ENCODE assay signal across 9 cellular contexts in genomic region chr16:5099174-5099573, GRCh38. TPM values are rescaled to one million over a fixed set of nuclear protein-coding genes. Genes with fewer than 3 reads are reported as not detected.
A peak's percentile ranks its signal among the peaks of the same experiment; 100 is the strongest.
DNase-seq lines count a peak whose midpoint lies in the region; ATAC-seq and TF ChIP-seq lines count a peak whose summit lies in the region.
"Not testable (repeated sequence)": the region's sequence is repeated elsewhere in the genome, so short reads cannot be mapped to it uniquely, and the experiment has no call there.
"Had no signal": no experiment of that assay in that cellular context is flagged by ENCODE, and none has a peak within 500 bp of the region (broad histone marks: within the 10 kb centered on the region; RNA-seq: fewer than 3 reads in every experiment).

No MANE protein-coding gene starts in this region.

- H3K27me3 Mint-ChIP-seq in activated CD8-positive, alpha-beta memory T cell treated with anti-CD3 and anti-CD28 coated beads, Interleukin-2, amount 10 ng/mL, durations not matched to agents 7 days and 5 days: not testable (repeated sequence)
- peaks cover 0 to 14% (median 0%) of the 10 kb centered on the region in 5 donors for H3K27me3 Mint-ChIP-seq in naive thymus-derived CD8-positive, alpha-beta T cell

- not testable (repeated sequence) for DNase-seq in GM23248; Peyer's patch; activated CD8-positive, alpha-beta memory T cell treated with anti-CD3 and anti-CD28 coated beads, Interleukin-2, amount 10 ng/mL, durations not matched to agents 7 days and 5 days; breast epithelium (ENCODE audit: low spot score in 2 of 2); heart right ventricle; naive thymus-derived CD8-positive, alpha-beta T cell; smooth muscle cell (lab: John Stamatoyannopoulos, UW; ENCODE audit: unreplicated experiment)

- not testable (repeated sequence) for H3K4me1 ChIP-seq in GM23248 (ENCODE audit: insufficient read depth); Peyer's patch; breast epithelium; smooth muscle cell (ENCODE audit: low read depth)
- H3K4me1 ChIP-seq in heart right ventricle: peaks cover 0 to 15% (median 5%) of the 10 kb centered on the region in 9 donors

- H3K79me2 ChIP-seq in GM23248 (ENCODE audit: insufficient read depth); smooth muscle cell (ENCODE audit: low read depth): not testable (repeated sequence)

- intact Hi-C loops in breast epithelium (cut with DNase I; ENCODE audit: low total_unique reads); heart right ventricle (cut with DNase I): not testable (repeated sequence)

- in situ Hi-C loops in GM23248 (cut with MboI): not testable (repeated sequence)

- H3K9ac ChIP-seq in GM23248; smooth muscle cell (ENCODE audit: low read depth): not testable (repeated sequence)

- not testable (repeated sequence) for H3K36me3 ChIP-seq in GM23248 (ENCODE audit: low read depth); Peyer's patch; breast epithelium; heart right ventricle; smooth muscle cell (ENCODE audit: low read depth)

- not testable (repeated sequence) for TF ChIP-seq POLR2A in Peyer's patch (IDR thresholded peaks at IDR 0.05); breast epithelium (IDR thresholded peaks at IDR 0.05)

- not testable (repeated sequence) for H3K9me3 Mint-ChIP-seq in activated CD8-positive, alpha-beta memory T cell treated with anti-CD3 and anti-CD28 coated beads, Interleukin-2, amount 10 ng/mL, durations not matched to agents 7 days and 5 days (ENCODE audit: low read depth); naive thymus-derived CD8-positive, alpha-beta T cell

- not testable (repeated sequence) for H3K4me3 ChIP-seq in GM23248
- H3K4me3 ChIP-seq in Peyer's patch: peak overlapping the region in 2 of 4 donors; percentile 52 to 99
- H3K4me3 ChIP-seq in breast epithelium: peak overlapping the region in 2 of 3 donors; percentile 65 to 89
- H3K4me3 ChIP-seq in heart right ventricle: peak overlapping the region in 7 of 10 donors; percentile 75 to 97 (median 80)
- peak overlapping the region; percentile 58 for H3K4me3 ChIP-seq in smooth muscle cell

- peak overlapping the region; percentile 82; the same call in 1 of the 2 replicates for H2AFZ ChIP-seq in GM23248
- not testable (repeated sequence) for H2AFZ ChIP-seq in smooth muscle cell (ENCODE audit: low read depth)

- H3K9me2 ChIP-seq in GM23248 (ENCODE audit: insufficient read depth): not testable (repeated sequence)

- H3K4me1 Mint-ChIP-seq in activated CD8-positive, alpha-beta memory T cell treated with anti-CD3 and anti-CD28 coated beads, Interleukin-2, amount 10 ng/mL, durations not matched to agents 7 days and 5 days: peaks cover 22% of the 10 kb centered on the region
- H3K4me1 Mint-ChIP-seq in naive thymus-derived CD8-positive, alpha-beta T cell: peaks cover 0 to 17% (median 14%) of the 10 kb centered on the region in 4 donors

- H3K4me2 ChIP-seq in GM23248 (ENCODE audit: unreplicated experiment): not testable (repeated sequence)
- peak overlapping the region; percentile 88 for H3K4me2 ChIP-seq in smooth muscle cell

- not testable (repeated sequence) for H4K20me1 ChIP-seq in GM23248 (ENCODE audit: insufficient read depth); smooth muscle cell (ENCODE audit: low read depth)

- not testable (repeated sequence) for H3K27ac ChIP-seq in GM23248; breast epithelium; smooth muscle cell (ENCODE audit: low read depth)
- H3K27ac ChIP-seq in Peyer's patch (peak overlapping the region in 3 of 4 donors; percentile 74 to 91 (median 85)), heart right ventricle (peak overlapping the region in 3 of 10 donors; percentile 80 to 88 (median 83))

- WGBS in GM23248 (ENCODE audit: low coverage in 1 of 2, low lambda C conversion rate in 2 of 2, missing lambda C conversion rate in 2 of 2), 2 experiments: 6% methylated on average over 3 to 4 of the region's 4 CpGs
- WGBS in heart right ventricle, 2 donors: 20 to 27% methylated on average over 4 of the region's 4 CpGs
- WGBS in smooth muscle cell (ENCODE audit: low lambda C conversion rate): 1% methylated on average over 4 of the region's 4 CpGs

- CTCF ChIA-PET in activated CD8-positive, alpha-beta memory T cell treated with anti-CD3 and anti-CD28 coated beads, Interleukin-2, amount 10 ng/mL, durations not matched to agents 7 days and 5 days (lab: Charles Lee): not testable (repeated sequence)

- not testable (repeated sequence) for H3K36me3 Mint-ChIP-seq in activated CD8-positive, alpha-beta memory T cell treated with anti-CD3 and anti-CD28 coated beads, Interleukin-2, amount 10 ng/mL, durations not matched to agents 7 days and 5 days; naive thymus-derived CD8-positive, alpha-beta T cell

- not testable (repeated sequence) for H3F3A ChIP-seq in GM23248 (ENCODE audit: insufficient read depth); smooth muscle cell (ENCODE audit: low read depth)

- POLR2A ChIA-PET in naive thymus-derived CD8-positive, alpha-beta T cell (lab: Charles Lee): interaction anchor here (1.1 to 1.6 kb wide), 3 partner anchors 27 to 365 kb away, joined by 3 to 5 read pairs (median 5); partner anchors contain the start of genes ANKS3 and DNAAF8

- not testable (repeated sequence) for ATAC-seq in activated CD8-positive, alpha-beta memory T cell treated with anti-CD3 and anti-CD28 coated beads, Interleukin-2, amount 10 ng/mL, durations not matched to agents 7 days and 5 days; heart right ventricle; naive thymus-derived CD8-positive, alpha-beta T cell

- not testable (repeated sequence) for H3K9me3 ChIP-seq in GM23248 (ENCODE audit: low read depth); Peyer's patch; breast epithelium; heart right ventricle; smooth muscle cell (replicated peaks; ENCODE audit: low read depth)

- H3K27me3 ChIP-seq in GM23248 (replicated peaks; ENCODE audit: insufficient read depth); Peyer's patch; breast epithelium; heart right ventricle; smooth muscle cell (ENCODE audit: low read depth): not testable (repeated sequence)

- peak overlapping the region; percentile 84 for H3K4me3 Mint-ChIP-seq in activated CD8-positive, alpha-beta memory T cell treated with anti-CD3 and anti-CD28 coated beads, Interleukin-2, amount 10 ng/mL, durations not matched to agents 7 days and 5 days
- H3K4me3 Mint-ChIP-seq in naive thymus-derived CD8-positive, alpha-beta T cell: peak overlapping the region; percentile 83 to 99 (median 92)

- not testable (repeated sequence) for H3K27ac Mint-ChIP-seq in activated CD8-positive, alpha-beta memory T cell treated with anti-CD3 and anti-CD28 coated beads, Interleukin-2, amount 10 ng/mL, durations not matched to agents 7 days and 5 days
- H3K27ac Mint-ChIP-seq in naive thymus-derived CD8-positive, alpha-beta T cell: peak overlapping the region in 7 of 10 donors; percentile 45 to 99 (median 86)

- not testable (repeated sequence) for TF ChIP-seq CTCF in Peyer's patch (IDR thresholded peaks at IDR 0.05); breast epithelium (IDR thresholded peaks at IDR 0.05); heart right ventricle (IDR thresholded peaks at IDR 0.05); smooth muscle cell (IDR thresholded peaks at IDR 0.05; ENCODE audit: borderline replicate concordance, insufficient read depth, poor library complexity, severe bottlenecking)

RNA-seq across cellular contexts. Expression of gene EEF2KMT, which starts 1.6 kb away (rescaled TPM):
- total RNA-seq in GM23248 (2014; rRNA removed; shearing (Covaris generic)): 11.2 and 12.4 TPM in 2 replicates
- polyA plus RNA-seq in GM23248 (2016; fragmentation: Nextera tagmentation; extraction: Ambion mirVana) (13.9 and 16.2 TPM in 2 replicates), heart right ventricle (1 to 10 TPM; 2.6 to 9.2 TPM), smooth muscle cell (9.9 and 15.0 TPM in 2 replicates)
- total RNA-seq in Peyer's patch (10 to 100 TPM in 2 of 4 donors, 1 to 10 TPM in 2; 7.4 to 12.3 (median 9.0) TPM), breast epithelium (10 to 100 TPM in 2 of 3 donors, 1 to 10 TPM in 1; 9.4 to 10.2 (median 10.2) TPM), heart right ventricle (10 to 100 TPM in 1 of 10 donors, 1 to 10 TPM in 9; 3.9 to 10.3 (median 6.3) TPM), smooth muscle cell (2.9 and 6.2 TPM in 2 replicates)
- total RNA-seq in activated CD8-positive, alpha-beta memory T cell treated with anti-CD3 and anti-CD28 coated beads, Interleukin-2, amount 10 ng/mL, durations not matched to agents 7 days and 5 days: 10 to 100 TPM; 10.4 to 16.7 TPM
- 10 to 100 TPM; 11.5 to 11.8 TPM for total RNA-seq in naive thymus-derived CD8-positive, alpha-beta T cell
- polyA plus RNA-seq in naive thymus-derived CD8-positive, alpha-beta T cell: 10 to 100 TPM; 11.6 to 20.3 (median 12.6) TPM

RNA-seq across cellular contexts. Expression of gene ALG1, which starts 27.5 kb away (rescaled TPM):
- total RNA-seq in GM23248 (2014; rRNA removed; shearing (Covaris generic)): 34.1 and 36.5 TPM in 2 replicates
- polyA plus RNA-seq in GM23248 (2016; fragmentation: Nextera tagmentation; extraction: Ambion mirVana) (45.4 and 48.0 TPM in 2 replicates), heart right ventricle (10 to 100 TPM in 1 of 2 donors, 1 to 10 TPM in 1; 8.6 to 12.2 TPM), smooth muscle cell (30.4 and 32.9 TPM in 2 replicates)
- total RNA-seq in Peyer's patch (10 to 100 TPM; 17.8 to 33.9 (median 23.4) TPM), breast epithelium (10 to 100 TPM; 14.4 to 21.2 (median 16.7) TPM), heart right ventricle (10 to 100 TPM in 2 of 10 donors, 1 to 10 TPM in 8; 4.9 to 13.7 (median 7.9) TPM), smooth muscle cell (22.2 and 22.6 TPM in 2 replicates)
- 10 to 100 TPM; 21.1 to 29.0 TPM for total RNA-seq in activated CD8-positive, alpha-beta memory T cell treated with anti-CD3 and anti-CD28 coated beads, Interleukin-2, amount 10 ng/mL, durations not matched to agents 7 days and 5 days
- total RNA-seq in naive thymus-derived CD8-positive, alpha-beta T cell: 10 to 100 TPM; 22.8 to 27.6 TPM
- polyA plus RNA-seq in naive thymus-derived CD8-positive, alpha-beta T cell: 10 to 100 TPM; 23.3 to 25.1 (median 24.3) TPM

RNA-seq across cellular contexts. Expression of gene C16orf89, which starts 33.4 kb away (rescaled TPM):
- not detected in 2 replicates for total RNA-seq in GM23248 (2014; rRNA removed; shearing (Covaris generic))
- polyA plus RNA-seq in GM23248 (2016; fragmentation: Nextera tagmentation; extraction: Ambion mirVana) (not detected in 2 replicates), heart right ventricle (1 to 10 TPM in 1 of 2 donors, under 1 TPM in 1; 0.28 to 4.0 TPM), smooth muscle cell (not detected in 2 replicates)
- total RNA-seq in Peyer's patch (1 to 10 TPM in 1 of 4 donors, under 1 TPM in 1, not detected in 2; 0.80 to 1.4 TPM), breast epithelium (10 to 100 TPM in 1 of 3 donors, 1 to 10 TPM in 2; 5.1 to 10.2 (median 6.4) TPM), heart right ventricle (10 to 100 TPM in 4 of 10 donors, 1 to 10 TPM in 6; 1.1 to 44.9 (median 6.2) TPM), smooth muscle cell (not detected in 2 replicates)
- total RNA-seq in activated CD8-positive, alpha-beta memory T cell treated with anti-CD3 and anti-CD28 coated beads, Interleukin-2, amount 10 ng/mL, durations not matched to agents 7 days and 5 days: not detected
- total RNA-seq in naive thymus-derived CD8-positive, alpha-beta T cell: not detected
- polyA plus RNA-seq in naive thymus-derived CD8-positive, alpha-beta T cell: not detected
- total RNA-seq: mammary epithelial cell, OCI-LY7 had no signal
- polyA plus RNA-seq: mammary epithelial cell had no signal
